Comparison of ENCODE assay signal across 1 cellular context in the genomic region with DNA sequence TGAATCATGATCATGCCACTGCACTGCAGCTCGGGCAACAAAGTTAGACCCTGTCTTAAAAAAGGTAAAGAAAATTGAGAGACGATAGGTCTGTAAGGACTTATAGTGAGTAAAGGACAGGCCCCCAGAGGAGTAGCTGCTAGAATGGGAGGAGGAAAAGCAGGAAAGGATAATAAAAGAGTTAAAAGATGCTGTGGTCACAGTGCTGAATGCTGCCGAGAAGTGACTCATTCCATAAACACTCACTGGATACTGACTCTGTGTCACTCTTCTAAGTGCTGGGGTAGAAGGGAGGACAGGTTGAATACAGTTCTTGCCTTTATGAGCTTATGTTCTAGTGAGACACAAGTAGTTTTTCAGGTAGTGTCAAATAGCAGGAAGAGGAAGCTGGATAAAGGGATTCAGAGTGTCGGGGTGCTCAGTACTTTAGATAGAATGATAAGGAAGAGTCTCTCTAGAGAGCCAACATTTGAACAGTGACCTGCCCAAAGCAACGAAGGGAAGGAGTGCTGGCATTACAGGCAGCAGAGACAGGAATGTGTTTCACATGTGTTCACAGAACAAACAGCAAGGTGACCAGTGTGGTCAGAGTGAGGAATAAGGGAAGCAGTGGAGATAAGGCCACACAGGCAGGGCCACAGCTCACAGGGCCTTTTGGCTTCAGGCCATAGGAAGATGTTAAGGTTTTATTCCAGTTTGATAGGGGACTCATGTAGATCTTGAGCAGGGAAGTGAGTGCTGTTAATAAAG.
TF ChIP-seq lines count a peak whose summit lies in the region.

No MANE protein-coding gene starts in this region.

TF ChIP-seq in HEK293, 187 proteins besides CTCF, POLR2A, EP300 and RAD21 (continued from another document):
- TF ChIP-seq ZNF629 (tag by site-specific recombination; IDR thresholded peaks at IDR 0.05) (peak; percentile 67), ZNF654 (tag by site-specific recombination; IDR thresholded peaks at IDR 0.05; ENCODE audit: low read depth) (peak; percentile 18; the same call in 1 of the 2 replicates), WT1 (tag by site-specific recombination; IDR thresholded peaks at IDR 0.05) (peak; percentile 97), ZNF132 (tag by site-specific recombination; IDR thresholded peaks at IDR 0.05; ENCODE audit: borderline replicate concordance) (no peak), ZFP37 (tag by site-specific recombination; IDR thresholded peaks at IDR 0.05) (peak; percentile 57; the same call in 1 of the 2 replicates), ZNF184 (tag by site-specific recombination; IDR thresholded peaks at IDR 0.05) (no peak), ZNF580 (tag by site-specific recombination; IDR thresholded peaks at IDR 0.05) (no peak), ZBTB21 (tag by site-specific recombination; IDR thresholded peaks at IDR 0.05) (0 out of 2 replicates have a peak, but pooled peaks have one; percentile 42), ZNF266 (tag by site-specific recombination; IDR thresholded peaks at IDR 0.05; ENCODE audit: low read depth) (no peak), KLF17 (tag by site-specific recombination; IDR thresholded peaks at IDR 0.05) (0 out of 2 replicates have a peak, but pooled peaks have one; percentile 50), ZNF394 (tag by site-specific recombination; IDR thresholded peaks at IDR 0.05; ENCODE audit: borderline replicate concordance) (peak; percentile 94), ZEB2 (tag by site-specific recombination; IDR thresholded peaks at IDR 0.05) (peak; percentile 85), PATZ1 (tag by site-specific recombination; IDR thresholded peaks at IDR 0.05) (0 out of 2 replicates have a peak, but pooled peaks have one; percentile 39), ZNF792 (tag by site-specific recombination; IDR thresholded peaks at IDR 0.05) (0 out of 2 replicates have a peak, but pooled peaks have one; percentile 13), ZNF777 (tag by site-specific recombination; IDR thresholded peaks at IDR 0.05; ENCODE audit: borderline replicate concordance) (no peak; the same call in 1 of the 2 replicates), ZNF2 (tag by site-specific recombination; IDR thresholded peaks at IDR 0.05) (peak; percentile 46; the same call in 1 of the 2 replicates), SCRT2 (tag by site-specific recombination; IDR thresholded peaks at IDR 0.05) (no peak), PRDM1 (tag by site-specific recombination; IDR thresholded peaks at IDR 0.05) (peak; percentile 52; the same call in 1 of the 2 replicates), OSR2 (tag by site-specific recombination; IDR thresholded peaks at IDR 0.05) (peak; percentile 77), ZNF544 (tag by site-specific recombination; IDR thresholded peaks at IDR 0.05) (no peak), ZNF600 (tag by site-specific recombination; IDR thresholded peaks at IDR 0.05) (peak; percentile 30; the same call in 1 of the 2 replicates)
- TF ChIP-seq, protein P1, sequence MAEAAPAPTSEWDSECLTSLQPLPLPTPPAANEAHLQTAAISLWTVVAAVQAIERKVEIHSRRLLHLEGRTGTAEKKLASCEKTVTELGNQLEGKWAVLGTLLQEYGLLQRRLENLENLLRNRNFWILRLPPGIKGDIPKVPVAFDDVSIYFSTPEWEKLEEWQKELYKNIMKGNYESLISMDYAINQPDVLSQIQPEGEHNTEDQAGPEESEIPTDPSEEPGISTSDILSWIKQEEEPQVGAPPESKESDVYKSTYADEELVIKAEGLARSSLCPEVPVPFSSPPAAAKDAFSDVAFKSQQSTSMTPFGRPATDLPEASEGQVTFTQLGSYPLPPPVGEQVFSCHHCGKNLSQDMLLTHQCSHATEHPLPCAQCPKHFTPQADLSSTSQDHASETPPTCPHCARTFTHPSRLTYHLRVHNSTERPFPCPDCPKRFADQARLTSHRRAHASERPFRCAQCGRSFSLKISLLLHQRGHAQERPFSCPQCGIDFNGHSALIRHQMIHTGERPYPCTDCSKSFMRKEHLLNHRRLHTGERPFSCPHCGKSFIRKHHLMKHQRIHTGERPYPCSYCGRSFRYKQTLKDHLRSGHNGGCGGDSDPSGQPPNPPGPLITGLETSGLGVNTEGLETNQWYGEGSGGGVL (tag by site-specific recombination; IDR thresholded peaks at IDR 0.05) = no peak
- TF ChIP-seq, protein P2, sequence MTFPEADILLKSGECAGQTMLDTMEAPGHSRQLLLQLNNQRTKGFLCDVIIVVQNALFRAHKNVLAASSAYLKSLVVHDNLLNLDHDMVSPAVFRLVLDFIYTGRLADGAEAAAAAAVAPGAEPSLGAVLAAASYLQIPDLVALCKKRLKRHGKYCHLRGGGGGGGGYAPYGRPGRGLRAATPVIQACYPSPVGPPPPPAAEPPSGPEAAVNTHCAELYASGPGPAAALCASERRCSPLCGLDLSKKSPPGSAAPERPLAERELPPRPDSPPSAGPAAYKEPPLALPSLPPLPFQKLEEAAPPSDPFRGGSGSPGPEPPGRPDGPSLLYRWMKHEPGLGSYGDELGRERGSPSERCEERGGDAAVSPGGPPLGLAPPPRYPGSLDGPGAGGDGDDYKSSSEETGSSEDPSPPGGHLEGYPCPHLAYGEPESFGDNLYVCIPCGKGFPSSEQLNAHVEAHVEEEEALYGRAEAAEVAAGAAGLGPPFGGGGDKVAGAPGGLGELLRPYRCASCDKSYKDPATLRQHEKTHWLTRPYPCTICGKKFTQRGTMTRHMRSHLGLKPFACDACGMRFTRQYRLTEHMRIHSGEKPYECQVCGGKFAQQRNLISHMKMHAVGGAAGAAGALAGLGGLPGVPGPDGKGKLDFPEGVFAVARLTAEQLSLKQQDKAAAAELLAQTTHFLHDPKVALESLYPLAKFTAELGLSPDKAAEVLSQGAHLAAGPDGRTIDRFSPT (tag by site-specific recombination; IDR thresholded peaks at IDR 0.05) = peak; percentile 36; the same call in 1 of the 2 replicates
- TF ChIP-seq, protein P3, sequence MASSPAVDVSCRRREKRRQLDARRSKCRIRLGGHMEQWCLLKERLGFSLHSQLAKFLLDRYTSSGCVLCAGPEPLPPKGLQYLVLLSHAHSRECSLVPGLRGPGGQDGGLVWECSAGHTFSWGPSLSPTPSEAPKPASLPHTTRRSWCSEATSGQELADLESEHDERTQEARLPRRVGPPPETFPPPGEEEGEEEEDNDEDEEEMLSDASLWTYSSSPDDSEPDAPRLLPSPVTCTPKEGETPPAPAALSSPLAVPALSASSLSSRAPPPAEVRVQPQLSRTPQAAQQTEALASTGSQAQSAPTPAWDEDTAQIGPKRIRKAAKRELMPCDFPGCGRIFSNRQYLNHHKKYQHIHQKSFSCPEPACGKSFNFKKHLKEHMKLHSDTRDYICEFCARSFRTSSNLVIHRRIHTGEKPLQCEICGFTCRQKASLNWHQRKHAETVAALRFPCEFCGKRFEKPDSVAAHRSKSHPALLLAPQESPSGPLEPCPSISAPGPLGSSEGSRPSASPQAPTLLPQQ (tag by site-specific recombination; IDR thresholded peaks at IDR 0.05) = 0 out of 2 replicates have a peak, but pooled peaks have one; percentile 35
- TF ChIP-seq, protein P4, sequence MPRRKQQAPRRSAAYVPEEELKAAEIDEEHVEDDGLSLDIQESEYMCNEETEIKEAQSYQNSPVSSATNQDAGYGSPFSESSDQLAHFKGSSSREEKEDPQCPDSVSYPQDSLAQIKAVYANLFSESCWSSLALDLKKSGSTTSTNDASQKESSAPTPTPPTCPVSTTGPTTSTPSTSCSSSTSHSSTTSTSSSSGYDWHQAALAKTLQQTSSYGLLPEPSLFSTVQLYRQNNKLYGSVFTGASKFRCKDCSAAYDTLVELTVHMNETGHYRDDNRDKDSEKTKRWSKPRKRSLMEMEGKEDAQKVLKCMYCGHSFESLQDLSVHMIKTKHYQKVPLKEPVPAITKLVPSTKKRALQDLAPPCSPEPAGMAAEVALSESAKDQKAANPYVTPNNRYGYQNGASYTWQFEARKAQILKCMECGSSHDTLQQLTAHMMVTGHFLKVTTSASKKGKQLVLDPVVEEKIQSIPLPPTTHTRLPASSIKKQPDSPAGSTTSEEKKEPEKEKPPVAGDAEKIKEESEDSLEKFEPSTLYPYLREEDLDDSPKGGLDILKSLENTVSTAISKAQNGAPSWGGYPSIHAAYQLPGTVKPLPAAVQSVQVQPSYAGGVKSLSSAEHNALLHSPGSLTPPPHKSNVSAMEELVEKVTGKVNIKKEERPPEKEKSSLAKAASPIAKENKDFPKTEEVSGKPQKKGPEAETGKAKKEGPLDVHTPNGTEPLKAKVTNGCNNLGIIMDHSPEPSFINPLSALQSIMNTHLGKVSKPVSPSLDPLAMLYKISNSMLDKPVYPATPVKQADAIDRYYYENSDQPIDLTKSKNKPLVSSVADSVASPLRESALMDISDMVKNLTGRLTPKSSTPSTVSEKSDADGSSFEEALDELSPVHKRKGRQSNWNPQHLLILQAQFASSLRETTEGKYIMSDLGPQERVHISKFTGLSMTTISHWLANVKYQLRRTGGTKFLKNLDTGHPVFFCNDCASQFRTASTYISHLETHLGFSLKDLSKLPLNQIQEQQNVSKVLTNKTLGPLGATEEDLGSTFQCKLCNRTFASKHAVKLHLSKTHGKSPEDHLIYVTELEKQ (tag by site-specific recombination; IDR thresholded peaks at IDR 0.05; ENCODE audit: borderline replicate concordance) = peak; percentile 23
- TF ChIP-seq, protein P5, sequence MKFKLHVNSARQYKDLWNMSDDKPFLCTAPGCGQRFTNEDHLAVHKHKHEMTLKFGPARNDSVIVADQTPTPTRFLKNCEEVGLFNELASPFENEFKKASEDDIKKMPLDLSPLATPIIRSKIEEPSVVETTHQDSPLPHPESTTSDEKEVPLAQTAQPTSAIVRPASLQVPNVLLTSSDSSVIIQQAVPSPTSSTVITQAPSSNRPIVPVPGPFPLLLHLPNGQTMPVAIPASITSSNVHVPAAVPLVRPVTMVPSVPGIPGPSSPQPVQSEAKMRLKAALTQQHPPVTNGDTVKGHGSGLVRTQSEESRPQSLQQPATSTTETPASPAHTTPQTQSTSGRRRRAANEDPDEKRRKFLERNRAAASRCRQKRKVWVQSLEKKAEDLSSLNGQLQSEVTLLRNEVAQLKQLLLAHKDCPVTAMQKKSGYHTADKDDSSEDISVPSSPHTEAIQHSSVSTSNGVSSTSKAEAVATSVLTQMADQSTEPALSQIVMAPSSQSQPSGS (tag by site-specific recombination; IDR thresholded peaks at IDR 0.05; ENCODE audit: low read depth) = 0 out of 2 replicates have a peak, but pooled peaks have one; percentile 8
- TF ChIP-seq, protein P6, sequence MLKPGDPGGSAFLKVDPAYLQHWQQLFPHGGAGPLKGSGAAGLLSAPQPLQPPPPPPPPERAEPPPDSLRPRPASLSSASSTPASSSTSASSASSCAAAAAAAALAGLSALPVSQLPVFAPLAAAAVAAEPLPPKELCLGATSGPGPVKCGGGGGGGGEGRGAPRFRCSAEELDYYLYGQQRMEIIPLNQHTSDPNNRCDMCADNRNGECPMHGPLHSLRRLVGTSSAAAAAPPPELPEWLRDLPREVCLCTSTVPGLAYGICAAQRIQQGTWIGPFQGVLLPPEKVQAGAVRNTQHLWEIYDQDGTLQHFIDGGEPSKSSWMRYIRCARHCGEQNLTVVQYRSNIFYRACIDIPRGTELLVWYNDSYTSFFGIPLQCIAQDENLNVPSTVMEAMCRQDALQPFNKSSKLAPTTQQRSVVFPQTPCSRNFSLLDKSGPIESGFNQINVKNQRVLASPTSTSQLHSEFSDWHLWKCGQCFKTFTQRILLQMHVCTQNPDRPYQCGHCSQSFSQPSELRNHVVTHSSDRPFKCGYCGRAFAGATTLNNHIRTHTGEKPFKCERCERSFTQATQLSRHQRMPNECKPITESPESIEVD (tag by site-specific recombination; IDR thresholded peaks at IDR 0.05) = peak; percentile 52
